ENCODE assay signal across 17 cellular contexts in the genomic region with DNA sequence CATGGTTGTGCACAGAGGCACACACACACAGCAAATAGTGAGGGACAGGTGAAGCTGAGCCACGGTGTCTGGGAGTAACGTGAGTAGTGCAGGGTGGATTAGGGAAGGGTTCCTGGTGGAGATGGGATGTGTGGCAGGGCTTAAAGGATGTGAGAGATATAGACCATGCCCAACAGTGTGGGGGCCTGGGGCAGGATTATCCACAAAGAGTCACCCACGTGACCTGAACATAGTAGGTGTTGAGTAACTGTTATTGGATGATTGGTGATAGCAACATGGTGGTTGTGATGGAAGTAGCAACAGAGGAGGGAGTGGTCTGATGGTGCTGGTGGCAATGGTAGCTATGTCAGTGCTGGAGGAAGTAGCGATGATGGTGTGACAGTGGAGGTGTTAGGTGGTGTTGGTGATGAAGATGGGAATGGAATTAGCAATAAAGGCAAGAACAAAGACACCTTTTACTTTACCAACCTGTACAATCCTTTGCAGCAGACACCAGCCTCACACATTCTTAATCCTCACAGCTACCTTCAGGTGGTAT.
DNase-seq lines count a peak whose midpoint lies in the region; ATAC-seq, FAIRE-seq and TF ChIP-seq lines count a peak whose summit lies in the region.
"Had no signal": no experiment of that assay in that cellular context is flagged by ENCODE, and none has a peak within 500 bp of the region (broad histone marks: within the 10 kb centered on the region; RNA-seq: fewer than 3 reads in every experiment).

No MANE protein-coding gene starts in this region.

- intact Hi-C loops in GM12878 (cut with micrococcal nuclease; ENCODE audit: unreplicated experiment) (no loop called here), right cardiac atrium (cut with DNase I) (loop anchor here in 1 of 4 donors (2.0 kb wide), 1 partner anchor 37 kb away; no protein-coding TSS in a partner anchor), posterior vena cava (cut with DNase I) (no loop called here)

- no TSS peak for BruUV-seq in GM12878 (replicated peaks; lab: Mats Ljungman, UMichigan)

- WGBS in GM12878 (ENCODE audit: insufficient coverage, insufficient replicate concordance, low lambda C conversion rate, missing lambda C conversion rate), result 17% methylated on average over 4 of the region's 4 CpGs
- WGBS in right cardiac atrium, result 82% methylated on average over 4 of the region's 4 CpGs

- H3K36me3 ChIP-seq in GM12878 (ENCODE audit: control insufficient read depth in 2 of 2, insufficient read depth in 2 of 2, low read length in 1 of 2) (no peaks in the 10 kb centered on the region), MG63 (no peaks in the 10 kb centered on the region)
- H3K36me3 ChIP-seq: SJSA1 had no signal

- no peak for ATAC-seq in activated naive CD8-positive, alpha-beta T cell treated with anti-CD3 and anti-CD28 coated beads, Interleukin-2, amount 10 ng/mL, durations not matched to agents 7 days and 5 days (ENCODE audit: low read depth)
- ATAC-seq in activated naive CD8-positive, alpha-beta T cell treated with anti-CD3 and anti-CD28 coated beads, Interleukin-2, amount 50 U/mL, for 24 hours, result no peak
- ATAC-seq in GM12878 (no peak), right cardiac atrium (no peak)

- no peaks in the 10 kb centered on the region for H3K27me3 ChIP-seq in GM12878 (replicated peaks in 1 of 2; ENCODE audit: control insufficient read depth in 2 of 2, insufficient read depth in 2 of 2, low read length in 1 of 2)
- H3K27me3 ChIP-seq in right cardiac atrium (ENCODE audit: control insufficient read depth, insufficient read depth), result no peaks in the 10 kb centered on the region
- no peaks in the 10 kb centered on the region for H3K27me3 ChIP-seq in MG63
- H3K27me3 ChIP-seq: SJSA1 had no signal

- no peak for TF ChIP-seq EP300 in GM12878 (IDR thresholded peaks at IDR 0.05; ENCODE audit: borderline replicate concordance in 1 of 2, control insufficient read depth in 1 of 2, low read depth in 2 of 2, low read length in 2 of 2)

- POLR2A ChIA-PET in activated naive CD8-positive, alpha-beta T cell treated with anti-CD3 and anti-CD28 coated beads, Interleukin-2, amount 10 ng/mL, durations not matched to agents 7 days and 5 days (lab: Charles Lee), result no interaction called here
- POLR2A ChIA-PET in GM12878 (lab: Charles Lee), result interaction anchor here (0.7 to 3.7 kb wide), 3 partner anchors 8 to 117 kb away, joined by 3 to 41 read pairs (median 7); no protein-coding TSS in a partner anchor

- H3K4me3 ChIP-seq in GM12878, result no peak overlapping the region
- no peak overlapping the region for H3K4me3 ChIP-seq in right cardiac atrium (ENCODE audit: low read length)
- no peak overlapping the region for H3K4me3 ChIP-seq in MG63
- H3K4me3 ChIP-seq: SJSA1 had no signal

- SMC1A ChIA-PET in GM12878 (lab: Charles Lee; ENCODE audit: uncharacterized antibody, unreplicated experiment), result interaction anchor here (3.5 to 5.3 kb wide), 2 partner anchors 10 to 13 kb away, joined by 24 to 41 read pairs; no protein-coding TSS in a partner anchor

- no peaks in the 10 kb centered on the region for H3K36me3 Mint-ChIP-seq in activated naive CD8-positive, alpha-beta T cell treated with anti-CD3 and anti-CD28 coated beads, Interleukin-2, amount 10 ng/mL, durations not matched to agents 7 days and 5 days
- no peaks in the 10 kb centered on the region for H3K36me3 Mint-ChIP-seq in activated naive CD8-positive, alpha-beta T cell treated with anti-CD3 and anti-CD28 coated beads, Interleukin-2, amount 50 U/mL, for 24 hours (ENCODE audit: low read depth)
- H3K36me3 Mint-ChIP-seq: CD4-positive, CD25-positive, alpha-beta regulatory T cell had no signal

- no peaks in the 10 kb centered on the region for H4K20me1 ChIP-seq in GM12878 (ENCODE audit: control insufficient read depth, insufficient read depth)

- H3K27ac Mint-ChIP-seq in activated naive CD8-positive, alpha-beta T cell treated with anti-CD3 and anti-CD28 coated beads, Interleukin-2, amount 10 ng/mL, durations not matched to agents 7 days and 5 days, result no peak overlapping the region
- H3K27ac Mint-ChIP-seq in activated naive CD8-positive, alpha-beta T cell treated with anti-CD3 and anti-CD28 coated beads, Interleukin-2, amount 50 U/mL, for 24 hours, result no peak overlapping the region
- H3K27ac Mint-ChIP-seq: CD4-positive, CD25-positive, alpha-beta regulatory T cell; H9 had no signal

- no peak overlapping the region for H3K9ac ChIP-seq in GM12878 (ENCODE audit: control insufficient read depth, insufficient read depth, low read length)

- RAD21 ChIA-PET in GM12878 (lab: Charles Lee; ENCODE audit: unreplicated experiment), result interaction anchor here (0.8 to 7.3 kb wide), 5 partner anchors 9 to 222 kb away, joined by 3 to 48 read pairs (median 8); partner anchors contain the start of gene VEGFA

- H3K9me3 ChIP-seq in GM12878 (replicated peaks; ENCODE audit: control insufficient read depth, insufficient read depth, low read length), result no peaks in the 10 kb centered on the region
- H3K9me3 ChIP-seq in right cardiac atrium (ENCODE audit: control insufficient read depth, low read length), result no peaks in the 10 kb centered on the region
- H3K9me3 ChIP-seq in MG63, result no peaks in the 10 kb centered on the region
- H3K9me3 ChIP-seq: SJSA1 had no signal

- H3K4me1 Mint-ChIP-seq in activated naive CD8-positive, alpha-beta T cell treated with anti-CD3 and anti-CD28 coated beads, Interleukin-2, amount 10 ng/mL, durations not matched to agents 7 days and 5 days, result no peaks in the 10 kb centered on the region
- H3K4me1 Mint-ChIP-seq in activated naive CD8-positive, alpha-beta T cell treated with anti-CD3 and anti-CD28 coated beads, Interleukin-2, amount 50 U/mL, for 24 hours, result peaks cover 3% of the 10 kb centered on the region
- H3K4me1 Mint-ChIP-seq: CD4-positive, CD25-positive, alpha-beta regulatory T cell had no signal

- H3K4me1 ChIP-seq in GM12878 (ENCODE audit: control insufficient read depth, insufficient read depth, low read length) (peaks cover 10% of the 10 kb centered on the region), right cardiac atrium (ENCODE audit: control insufficient read depth, insufficient read depth, low read length) (peaks cover 13% of the 10 kb centered on the region)

- TF ChIP-seq POLR2A in GM12878 (IDR thresholded peaks at IDR 0.05; ENCODE audit: low read depth, low read length), result no peak

- in situ Hi-C loops in GM12878 (cut with MboI), result no loop called here

- no peak for TF ChIP-seq RAD21 in GM12878 (IDR thresholded peaks at IDR 0.05; ENCODE audit: insufficient read depth, low read depth, low read length)

- no peaks in the 10 kb centered on the region for H3K9me3 Mint-ChIP-seq in activated naive CD8-positive, alpha-beta T cell treated with anti-CD3 and anti-CD28 coated beads, Interleukin-2, amount 10 ng/mL, durations not matched to agents 7 days and 5 days
- no peaks in the 10 kb centered on the region for H3K9me3 Mint-ChIP-seq in activated naive CD8-positive, alpha-beta T cell treated with anti-CD3 and anti-CD28 coated beads, Interleukin-2, amount 50 U/mL, for 24 hours
- H3K9me3 Mint-ChIP-seq: CD4-positive, CD25-positive, alpha-beta regulatory T cell; H9 had no signal

- CTCF ChIA-PET in GM12878 (lab: Yijun Ruan, JAX), result interaction anchor here (1.3 to 3.3 kb wide), 5 partner anchors 9 to 223 kb away, joined by 3 to 12 read pairs (median 6); no protein-coding TSS in a partner anchor

- FAIRE-seq in GM12878 (lab: Jason Lieb, UNC), result no peak

- H3K4me3 Mint-ChIP-seq in activated naive CD8-positive, alpha-beta T cell treated with anti-CD3 and anti-CD28 coated beads, Interleukin-2, amount 10 ng/mL, durations not matched to agents 7 days and 5 days, result no peak overlapping the region
- H3K4me3 Mint-ChIP-seq in activated naive CD8-positive, alpha-beta T cell treated with anti-CD3 and anti-CD28 coated beads, Interleukin-2, amount 50 U/mL, for 24 hours, result no peak overlapping the region
- H3K4me3 Mint-ChIP-seq: CD4-positive, CD25-positive, alpha-beta regulatory T cell; H9 had no signal

- no peak for TF ChIP-seq CTCF in GM12878 (IDR thresholded peaks at IDR 0.05 in 2 of 3, conservative IDR thresholded peaks at IDR 0.05 in 1 of 3; ENCODE audit: control insufficient read depth in 2 of 3, extremely low read depth in 1 of 3, insufficient read depth in 1 of 3, low read depth in 3 of 3, low read length in 3 of 3)

- no peak overlapping the region for H3K27ac ChIP-seq in GM12878 (ENCODE audit: control insufficient read depth, insufficient read depth)
- peak overlapping the region; percentile 81 for H3K27ac ChIP-seq in right cardiac atrium (ENCODE audit: low read length)
- H3K27ac ChIP-seq: SJSA1 had no signal

- peak; percentile 15 for DNase-seq in activated naive CD8-positive, alpha-beta T cell treated with anti-CD3 and anti-CD28 coated beads, Interleukin-2, amount 10 ng/mL, durations not matched to agents 7 days and 5 days
- DNase-seq in activated naive CD8-positive, alpha-beta T cell treated with anti-CD3 and anti-CD28 coated beads, Interleukin-2, amount 50 U/mL, for 24 hours, result no peak
- DNase-seq in GM12878 (ENCODE audit: low read depth, low spot score), result no peak
- DNase-seq in right cardiac atrium, result no peak
- peak; percentile 20 for DNase-seq in posterior vena cava (ENCODE audit: low spot score)
- DNase-seq in MG63, result no peak
- no peak for DNase-seq in DMS114 treated with DMSO at 0.1 percent for 48 hours (lab: John Stamatoyannopoulos, UW; ENCODE audit: unreplicated experiment)
- DNase-seq in NCI-H2171 (lab: John Stamatoyannopoulos, UW), result no peak
- DNase-seq: CD4-positive, CD25-positive, alpha-beta regulatory T cell; GF-D8; H9; NCI-H1048; NCI-H146; NCI-H2107; NCI-H345; NCI-H526 treated with DMSO at 0.1 percent for 48 hours had no signal

- no peak overlapping the region for H2AFZ ChIP-seq in GM12878 (ENCODE audit: control insufficient read depth, low read depth, low read length)

- no peak overlapping the region for H3K4me2 ChIP-seq in GM12878 (ENCODE audit: control insufficient read depth, insufficient read depth)

- H3K27me3 Mint-ChIP-seq in activated naive CD8-positive, alpha-beta T cell treated with anti-CD3 and anti-CD28 coated beads, Interleukin-2, amount 10 ng/mL, durations not matched to agents 7 days and 5 days, result peaks cover 3% of the 10 kb centered on the region
- peaks cover 3% of the 10 kb centered on the region for H3K27me3 Mint-ChIP-seq in activated naive CD8-positive, alpha-beta T cell treated with anti-CD3 and anti-CD28 coated beads, Interleukin-2, amount 50 U/mL, for 24 hours
- H3K27me3 Mint-ChIP-seq: CD4-positive, CD25-positive, alpha-beta regulatory T cell had no signal

- no peaks in the 10 kb centered on the region for H3K79me2 ChIP-seq in GM12878 (ENCODE audit: control insufficient read depth, insufficient read depth, low read length)

TF ChIP-seq in GM12878, 131 proteins besides CTCF, POLR2A, EP300 and RAD21 (continues in another document):
- peak; percentile 44; the same call in 1 of the 2 replicates for TF ChIP-seq RAD51 (IDR thresholded peaks at IDR 0.05)

Comparison
In these comparisons a context has a peak if more than half of its experiments do, and no peak if none do; other contexts are left out.
1. DNase-seq: peak in activated naive CD8-positive, alpha-beta T cell treated with anti-CD3 and anti-CD28 coated beads, Interleukin-2, amount 10 ng/mL, durations not matched to agents 7 days and 5 days (single experiment) and posterior vena cava (single experiment); none in activated naive CD8-positive, alpha-beta T cell treated with anti-CD3 and anti-CD28 coated beads, Interleukin-2, amount 50 U/mL, for 24 hours (single experiment), GM12878 (single experiment), right cardiac atrium (0 of 3), MG63 (single experiment), DMS114 treated with DMSO at 0.1 percent for 48 hours (single experiment) and NCI-H2171 (single experiment).